8 cellular contexts compared by ENCODE assay signal in genomic region chr17:79813826-79814623, GRCh38. TPM values are rescaled to one million over a fixed set of nuclear protein-coding genes. Genes with fewer than 3 reads are reported as not detected.
DNase-seq lines count a peak whose midpoint lies in the region; ATAC-seq, FAIRE-seq and TF ChIP-seq lines count a peak whose summit lies in the region.

No MANE protein-coding gene starts in this region.

- no peak for TF ChIP-seq EP300 in suprapubic skin (IDR thresholded peaks at IDR 0.05)

- intact Hi-C loops in kidney (cut with DNase I): no loop called here

- no peaks in the 10 kb centered on the region for H3K9me3 Mint-ChIP-seq in activated naive CD4-positive, alpha-beta T cell treated with anti-CD3 and anti-CD28 coated beads, Interleukin-2, amount 10 ng/mL, durations not matched to agents 7 days and 5 days

- no peak for TF ChIP-seq POLR2A in suprapubic skin (IDR thresholded peaks at IDR 0.05)

- ATAC-seq in T-helper 17 cell: no peak

- H3K4me1 Mint-ChIP-seq in activated naive CD4-positive, alpha-beta T cell treated with anti-CD3 and anti-CD28 coated beads, Interleukin-2, amount 10 ng/mL, durations not matched to agents 7 days and 5 days: peaks cover 33% of the 10 kb centered on the region
- peaks cover 19% of the 10 kb centered on the region for H3K4me1 Mint-ChIP-seq in T-helper 17 cell

- no peaks in the 10 kb centered on the region for H3K36me3 ChIP-seq in suprapubic skin
- no peaks in the 10 kb centered on the region for H3K36me3 ChIP-seq in kidney (ENCODE audit: control insufficient read depth in 1 of 2, insufficient read depth in 2 of 2, low read length in 2 of 2)

- peak overlapping the region; percentile 47 for H3K4me3 Mint-ChIP-seq in activated naive CD4-positive, alpha-beta T cell treated with anti-CD3 and anti-CD28 coated beads, Interleukin-2, amount 10 ng/mL, durations not matched to agents 7 days and 5 days
- H3K4me3 Mint-ChIP-seq in T-helper 17 cell: peak overlapping the region; percentile 82

- no peaks in the 10 kb centered on the region for H3K36me3 Mint-ChIP-seq in activated naive CD4-positive, alpha-beta T cell treated with anti-CD3 and anti-CD28 coated beads, Interleukin-2, amount 10 ng/mL, durations not matched to agents 7 days and 5 days
- H3K36me3 Mint-ChIP-seq in T-helper 17 cell (ENCODE audit: low read depth): peaks cover 5% of the 10 kb centered on the region

- H3K4me3 ChIP-seq in iPS-18c (ENCODE audit: insufficient read depth, low read depth, low read length): peak overlapping the region; percentile 28
- H3K4me3 ChIP-seq in suprapubic skin: peak overlapping the region; percentile 43
- H3K4me3 ChIP-seq in kidney (ENCODE audit: low read length in 2 of 2): no peak overlapping the region

- H3K27ac ChIP-seq in suprapubic skin (no peak overlapping the region), kidney (ENCODE audit: low read depth in 2 of 2, low read length in 2 of 2) (no peak overlapping the region)

- H3K9me3 ChIP-seq in T-helper 17 cell (ENCODE audit: control insufficient read depth, low read length, poor library complexity, severe bottlenecking): no peaks in the 10 kb centered on the region
- peaks cover 2% of the 10 kb centered on the region for H3K9me3 ChIP-seq in iPS-18c (ENCODE audit: control insufficient read depth, insufficient read depth, low read length)
- H3K9me3 ChIP-seq in suprapubic skin: no peaks in the 10 kb centered on the region
- no peaks in the 10 kb centered on the region for H3K9me3 ChIP-seq in kidney (ENCODE audit: control insufficient read depth in 1 of 2, low read length in 2 of 2)

- no peak for DNase-seq in activated naive CD4-positive, alpha-beta T cell treated with anti-CD3 and anti-CD28 coated beads, Interleukin-2, amount 10 ng/mL, durations not matched to agents 7 days and 5 days
- DNase-seq in activated naive CD4-positive, alpha-beta T cell (lab: John Stamatoyannopoulos, UW): no peak
- DNase-seq in T-helper 17 cell: no peak
- no peak for DNase-seq in suprapubic skin (ENCODE audit: low spot score in 2 of 2)
- DNase-seq in hypothalamus (lab: John Stamatoyannopoulos, UW): no peak
- no peak for DNase-seq in SK-N-DZ (ENCODE audit: low spot score)
- no peak for DNase-seq in kidney

- H3K4me1 ChIP-seq in suprapubic skin: peaks cover 66% of the 10 kb centered on the region
- H3K4me1 ChIP-seq in kidney (ENCODE audit: control insufficient read depth in 1 of 2, insufficient read depth in 1 of 2, low read depth in 1 of 2, low read length in 2 of 2): peaks cover 0 to 8% of the 10 kb centered on the region in 2 donors

- H3K27me3 ChIP-seq in suprapubic skin: peaks cover 96% of the 10 kb centered on the region

- no peak overlapping the region for H3K9ac ChIP-seq in kidney (ENCODE audit: low read length in 2 of 2)

- CTCF ChIA-PET in activated naive CD4-positive, alpha-beta T cell treated with anti-CD3 and anti-CD28 coated beads, Interleukin-2, amount 10 ng/mL, durations not matched to agents 7 days and 5 days (lab: Charles Lee): interaction anchor here (1.3 to 3.8 kb wide), 3 partner anchors 24 to 29 kb away, joined by 3 to 27 read pairs (median 5); partner anchors contain the start of gene CBX4

- no peak overlapping the region for H3K27ac Mint-ChIP-seq in activated naive CD4-positive, alpha-beta T cell treated with anti-CD3 and anti-CD28 coated beads, Interleukin-2, amount 10 ng/mL, durations not matched to agents 7 days and 5 days
- no peak overlapping the region for H3K27ac Mint-ChIP-seq in T-helper 17 cell

- H3K27me3 Mint-ChIP-seq in activated naive CD4-positive, alpha-beta T cell treated with anti-CD3 and anti-CD28 coated beads, Interleukin-2, amount 10 ng/mL, durations not matched to agents 7 days and 5 days: peaks cover 95% of the 10 kb centered on the region
- peaks cover 50% of the 10 kb centered on the region for H3K27me3 Mint-ChIP-seq in T-helper 17 cell

- no peak for FAIRE-seq in kidney (lab: Jason Lieb, UNC)

- TF ChIP-seq CTCF in suprapubic skin (IDR thresholded peaks at IDR 0.05) (no peak), kidney (IDR thresholded peaks at IDR 0.05; ENCODE audit: borderline replicate concordance, extremely low read depth, insufficient read depth) (no peak)

- WGBS in suprapubic skin: 12% methylated on average over 18 of the region's 37 CpGs

RNA-seq across cellular contexts. Expression of gene CBX8, which starts 17.1 kb away (rescaled TPM):
- total RNA-seq in T-helper 17 cell (1 to 10 TPM; 2.5 to 3.6 TPM), suprapubic skin (1 to 10 TPM; 2.3 to 6.4 (median 3.1) TPM), kidney (6.2 TPM)
- 16.5 and 24.6 TPM in 2 replicates for polyA plus RNA-seq in SK-N-DZ (2014; cell fraction: cytosol; rRNA removed)
- polyA plus RNA-seq in SK-N-DZ (2014; cell fraction: nucleus; rRNA removed): 43.5 and 47.0 TPM in 2 replicates
- 3.5 TPM for polyA plus RNA-seq in kidney (ENCODE audit: insufficient read depth, low read depth, low replicate concordance)

RNA-seq across cellular contexts. Expression of gene CBX4, which starts 25.2 kb away (rescaled TPM):
- total RNA-seq in T-helper 17 cell (100 to 1,000 TPM; 103 to 110 TPM), suprapubic skin (10 to 100 TPM; 33.0 to 47.7 (median 38.0) TPM), kidney (26.8 TPM)
- polyA plus RNA-seq in SK-N-DZ (2014; cell fraction: cytosol; rRNA removed): 9.9 and 14.1 TPM in 2 replicates
- polyA plus RNA-seq in SK-N-DZ (2014; cell fraction: nucleus; rRNA removed): 25.6 and 26.8 TPM in 2 replicates
- 7.1 TPM for polyA plus RNA-seq in kidney (ENCODE audit: insufficient read depth, low read depth, low replicate concordance)

RNA-seq across cellular contexts. Expression of gene CBX2, which starts 36.1 kb away (rescaled TPM):
- total RNA-seq in T-helper 17 cell (under 1 TPM in 1 of 2 donors, not detected in 1; 0.18 TPM), suprapubic skin (1 to 10 TPM; 2.2 to 7.0 (median 5.2) TPM), kidney (3.5 TPM)
- polyA plus RNA-seq in SK-N-DZ (2014; cell fraction: cytosol; rRNA removed): 108 and 109 TPM in 2 replicates
- 144 and 174 TPM in 2 replicates for polyA plus RNA-seq in SK-N-DZ (2014; cell fraction: nucleus; rRNA removed)
- 2.2 TPM for polyA plus RNA-seq in kidney (ENCODE audit: insufficient read depth, low read depth, low replicate concordance)

Comparison
In these comparisons a context has a peak if more than half of its experiments do, and no peak if none do; other contexts are left out.
1. H3K4me3 ChIP-seq: peak in iPS-18c (single experiment) and suprapubic skin (single experiment); none in kidney (0 of 2).